8 cellular contexts compared by ENCODE assay signal in the genomic region with DNA sequence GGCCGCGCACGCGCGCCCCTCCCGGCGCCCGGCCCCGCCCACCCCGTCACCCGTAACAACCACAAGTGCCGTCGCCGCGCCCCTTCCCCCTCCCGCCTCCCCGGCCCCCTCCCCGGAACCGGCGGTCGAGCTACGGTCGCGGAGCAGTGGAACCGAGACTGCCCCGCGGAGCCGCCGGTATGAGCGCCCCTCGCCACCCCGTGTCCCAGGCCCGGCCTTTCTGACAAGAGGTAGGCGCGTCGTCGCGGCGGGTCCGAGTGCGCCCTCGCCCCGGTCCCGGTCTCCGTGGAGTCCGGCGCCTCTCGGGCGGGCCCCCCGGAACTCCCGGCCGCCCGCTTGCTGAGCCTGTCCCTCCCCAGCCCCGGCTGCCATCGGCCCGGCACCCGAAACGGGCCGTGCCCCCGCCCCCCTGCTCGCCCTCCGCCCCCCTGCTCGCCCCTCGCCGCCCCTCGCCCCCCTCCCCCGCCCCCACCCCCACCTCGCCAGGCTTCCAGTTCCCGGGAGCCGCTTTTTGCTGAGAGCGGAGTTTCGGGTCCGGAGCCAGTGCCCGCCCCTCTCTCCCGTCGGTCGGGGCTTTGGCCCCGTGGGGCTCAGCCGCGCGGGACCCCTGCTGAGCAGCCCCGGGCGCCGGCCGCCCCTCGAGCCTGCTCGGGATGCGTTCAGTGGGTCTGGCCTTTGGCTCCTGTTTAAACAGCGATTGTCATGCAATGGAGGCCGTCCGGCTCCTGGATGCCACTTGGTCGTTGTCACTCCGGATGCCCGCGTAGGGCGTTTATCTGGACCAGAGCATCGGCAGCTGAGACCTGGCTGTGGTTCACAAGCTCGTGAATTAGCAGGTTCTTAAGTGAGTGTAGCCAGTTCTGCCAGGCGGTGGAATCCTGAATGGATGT. TPM values are rescaled to one million over a fixed set of nuclear protein-coding genes. Genes with fewer than 3 reads are reported as not detected.
DNase-seq lines count a peak whose midpoint lies in the region; ATAC-seq and TF ChIP-seq lines count a peak whose summit lies in the region.

TSS of gene SEC14L1 (plus strand) at position 92 of the 890 bp plus-strand sequence. CDS start 2,628 bp downstream, outside the sequence.

- H3K9ac ChIP-seq in iPS-15b (ENCODE audit: low read depth, low read length): peak within 1 kb of the TSS; percentile 51

- peak; percentile 15 for ATAC-seq in GM18858 (IDR thresholded peaks at IDR 0.05; ENCODE audit: unreplicated experiment)
- peak; percentile 35 for ATAC-seq in HG03432 (IDR thresholded peaks at IDR 0.05; ENCODE audit: unreplicated experiment)
- no peak for ATAC-seq in HG03175 (IDR thresholded peaks at IDR 0.05; ENCODE audit: unreplicated experiment)

- DNase-seq in A673 (ENCODE audit: low spot score) (peak; percentile 46), SK-MEL-5 (ENCODE audit: low read depth, low spot score) (peak; percentile 50), astrocyte of the spinal cord (ENCODE audit: low read depth, low spot score) (no peak), skeletal muscle cell (ENCODE audit: low read depth) (no peak)

- TF ChIP-seq CTCF in A673 (conservative IDR thresholded peaks at IDR 0.05; ENCODE audit: low read depth, low read length): no peak
- no peak for TF ChIP-seq CTCF in astrocyte of the spinal cord (IDR thresholded peaks at IDR 0.05; ENCODE audit: low read depth, low read length)

- peak within 1 kb of the TSS; percentile 83 for H3K27ac ChIP-seq in A673 (ENCODE audit: low read depth, low read length, poor library complexity, severe bottlenecking)

- H3K36me3 ChIP-seq in A673 (ENCODE audit: insufficient read depth, low read length, poor library complexity, severe bottlenecking): peaks cover 19% of the 10 kb centered on the region
- H3K36me3 ChIP-seq in iPS-15b (ENCODE audit: control insufficient read depth, insufficient read depth, low read length): no peaks in the 10 kb centered on the region

- CTCF ChIA-PET in A673 (lab: Charles Lee): interaction anchor here (2.0 kb wide), 1 partner anchor 52 kb away, joined by 6 read pairs; no protein-coding TSS in a partner anchor

- H3K27me3 ChIP-seq in A673 (replicated peaks; ENCODE audit: insufficient read depth, low read depth, low read length, poor library complexity): no peaks in the 10 kb centered on the region
- H3K27me3 ChIP-seq in iPS-15b (ENCODE audit: control insufficient read depth, insufficient read depth, low read length): no peaks in the 10 kb centered on the region

- intact Hi-C loops in A673 (cut with micrococcal nuclease; ENCODE audit: unreplicated experiment): no loop called here

- H3K4me1 ChIP-seq in A673 (ENCODE audit: insufficient read depth, low read length, poor library complexity, severe bottlenecking) (peaks cover 20% of the 10 kb centered on the region), iPS-15b (ENCODE audit: control insufficient read depth, insufficient read depth, low read length) (no peaks in the 10 kb centered on the region)

- BruUV-seq in A673 (replicated peaks; lab: Mats Ljungman, UMichigan): no TSS peak

- POLR2A ChIA-PET in A673 (lab: Charles Lee; ENCODE audit: low non-redundant PET): interaction anchor here (0.5 kb wide), 1 partner anchor 17 kb away, joined by 3 read pairs; no protein-coding TSS in a partner anchor

- H3K9me3 ChIP-seq in A673 (ENCODE audit: low read depth, low read length, poor library complexity, severe bottlenecking) (peaks cover 12% of the 10 kb centered on the region), iPS-15b (ENCODE audit: control insufficient read depth, insufficient read depth, low read length) (no peaks in the 10 kb centered on the region)

- H3K4me3 ChIP-seq in A673 (ENCODE audit: low read depth, low read length, poor library complexity, severe bottlenecking) (peak within 1 kb of the TSS; percentile 93), astrocyte of the spinal cord (ENCODE audit: low read depth, low read length) (peak within 1 kb of the TSS; percentile 76), iPS-15b (ENCODE audit: low read depth, low read length) (peak within 1 kb of the TSS; percentile 83), skeletal muscle cell (ENCODE audit: low read depth, low read length) (peak within 1 kb of the TSS; percentile 83)

- in situ Hi-C loops in SK-MEL-5 (cut with HindIII; ENCODE audit: low pct_unique_long_range_greater_than_20kb, low sequenced_read_pairs): no loop called here
- in situ Hi-C loops in astrocyte of the spinal cord (cut with HindIII; ENCODE audit: low sequenced_read_pairs): no loop called here

RNA-seq across cellular contexts. Expression of gene SEC14L1, which starts in this region (rescaled TPM):
- 78.6 and 82.8 TPM in 2 replicates for total RNA-seq in A673 (2021)
- 85.3 and 89.0 TPM in 2 replicates for total RNA-seq in SK-MEL-5 (2014; rRNA removed; shearing (Covaris generic))
- polyA plus RNA-seq in SK-MEL-5 (2015; cell fraction: cytosol; rRNA removed): 80.6 and 98.9 TPM in 2 replicates
- polyA plus RNA-seq in SK-MEL-5 (2015; cell fraction: nucleus; rRNA removed): 43.4 and 64.3 TPM in 2 replicates

Comparison
In these comparisons a context has a peak if more than half of its experiments do, and no peak if none do; other contexts are left out.
1. DNase-seq: peak in A673 (single experiment) and SK-MEL-5 (single experiment); none in astrocyte of the spinal cord (single experiment) and skeletal muscle cell (single experiment).
2. Peak in every context shown above with its lines, with median percentiles within 50 percentile points of each other: H3K4me3 ChIP-seq.